ENCODE assay signal across 12 cellular contexts in the genomic region with DNA sequence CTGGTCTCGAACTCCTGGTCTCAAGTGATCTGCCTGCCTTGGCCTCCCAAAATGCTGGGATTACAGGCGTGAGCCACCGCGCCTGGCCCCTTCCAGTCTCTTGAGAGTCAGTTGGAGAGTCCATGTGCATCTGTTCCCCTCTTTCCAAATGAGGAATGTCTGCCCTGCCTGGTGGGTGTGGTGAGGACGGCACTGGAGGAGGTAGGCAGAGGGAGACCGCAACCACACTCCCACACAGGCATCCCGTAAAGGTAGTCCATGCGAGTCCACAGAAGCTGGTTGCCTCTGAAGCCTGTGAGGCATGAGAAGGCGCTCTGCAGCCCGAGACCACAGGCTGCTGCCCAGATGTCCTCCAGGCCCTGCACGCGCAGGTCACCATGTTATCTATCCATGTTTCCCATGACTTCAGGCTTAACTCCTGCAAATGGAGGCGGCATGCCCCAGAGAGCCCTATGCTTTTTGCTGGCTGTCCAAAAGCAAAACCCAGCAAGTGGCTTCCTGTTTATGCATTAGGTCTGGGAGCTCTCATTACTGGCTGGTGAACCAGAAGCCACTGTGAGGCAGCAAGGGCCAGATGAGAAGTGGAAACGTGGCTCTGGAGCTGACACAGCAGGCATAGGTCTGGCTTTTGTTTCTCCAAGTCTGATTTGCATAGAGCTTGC. TPM values are rescaled to one million over a fixed set of nuclear protein-coding genes. Genes with fewer than 3 reads are reported as not detected.
DNase-seq lines count a peak whose midpoint lies in the region; ATAC-seq, FAIRE-seq and TF ChIP-seq lines count a peak whose summit lies in the region.
"Had no signal": no experiment of that assay in that cellular context is flagged by ENCODE, and none has a peak within 500 bp of the region (broad histone marks: within the 10 kb centered on the region; RNA-seq: fewer than 3 reads in every experiment).

No MANE protein-coding gene starts in this region.

- H3K4me2 ChIP-seq in H1 (ENCODE audit: insufficient read depth in 1 of 2, low read depth in 2 of 2, low read length in 2 of 2): peak overlapping the region; percentile 58 to 62

- no peaks in the 10 kb centered on the region; the same call in 1 of the 2 replicates for H3K23me2 ChIP-seq in H1 (ENCODE audit: low read depth, low read length)

- H2BK120ac ChIP-seq in H1 (replicated peaks; ENCODE audit: low read depth, low read length): peak overlapping the region; percentile 34

- H3K9ac ChIP-seq in H1 (replicated peaks in 1 of 4; ENCODE audit: extremely low read depth in 1 of 4, low read depth in 3 of 4, low read length in 3 of 4): peak overlapping the region in 2 of 4 experiments; percentile 20 to 24; a peak in 2 of 7 replicates

- no peaks in the 10 kb centered on the region for H3K27me3 ChIP-seq in MG63
- no peaks in the 10 kb centered on the region for H3K27me3 ChIP-seq in H1 (replicated peaks in 1 of 4; ENCODE audit: control insufficient read depth in 3 of 4, extremely low read depth in 1 of 4, insufficient read depth in 3 of 4, low read length in 3 of 4)
- H3K27me3 ChIP-seq: upper lobe of left lung had no signal

- DNase-seq in GM12865 (ENCODE audit: low read depth): peak; percentile 67
- DNase-seq in MG63: peak; percentile 12
- no peak for DNase-seq in H1 (ENCODE audit: low read depth in 1 of 2, low spot score in 2 of 2)
- DNase-seq in nephron progenitor cell: no peak
- DNase-seq in activated CD4-positive, alpha-beta T cell treated with anti-CD3 and anti-CD28 coated beads for 1 hour: no peak
- no peak for DNase-seq in natural killer cell treated with Interleukin-12 subunit alpha and Interleukin-12 subunit beta and Interleukin-15 and Interleukin-18, amount 100 ng/mL, for 72 hours (ENCODE audit: low spot score)
- no peak for DNase-seq in SHP77 (lab: John Stamatoyannopoulos, UW)
- DNase-seq: activated CD4-positive, alpha-beta memory T cell treated with anti-CD3 and anti-CD28 coated beads, Interleukin-2, amount 10 ng/mL, durations not matched to agents 7 days and 5 days; right cardiac atrium; upper lobe of left lung had no signal

- TF ChIP-seq RAD21 in H1 (IDR thresholded peaks at IDR 0.05 in 1 of 2, conservative IDR thresholded peaks at IDR 0.05 in 1 of 2; ENCODE audit: low read depth in 2 of 2, low read length in 2 of 2): no peak

- H3K27ac ChIP-seq in H1 (ENCODE audit: low read depth, low read length): no peak overlapping the region

- no peak for ATAC-seq in natural killer cell treated with Interleukin-12 subunit alpha and Interleukin-12 subunit beta and Interleukin-15 and Interleukin-18, amount 100 ng/mL, for 72 hours
- no peak for ATAC-seq in HG03354 (IDR thresholded peaks at IDR 0.05; ENCODE audit: poor library complexity, severe bottlenecking, unreplicated experiment)
- ATAC-seq: activated naive CD4-positive, alpha-beta T cell treated with anti-CD3 and anti-CD28 coated beads, Interleukin-2, amount 50 U/mL, for 72 hours; right cardiac atrium had no signal

- no peaks in the 10 kb centered on the region for H3K79me1 ChIP-seq in H1 (ENCODE audit: low read depth, low read length)

- H2AFZ ChIP-seq in H1 (ENCODE audit: low read length): peak overlapping the region; percentile 37

- TF ChIP-seq POLR2A in H1 (IDR thresholded peaks at IDR 0.05; ENCODE audit: control extremely low read depth in 1 of 2, low read depth in 2 of 2, low read length in 2 of 2): no peak

- H2BK12ac ChIP-seq in H1 (ENCODE audit: low read depth, low read length): peak overlapping the region; percentile 100; the same call in 1 of the 2 replicates

- H3K4me1 Mint-ChIP-seq in nephron progenitor cell: peaks cover 65% of the 10 kb centered on the region
- H3K4me1 Mint-ChIP-seq in natural killer cell treated with Interleukin-12 subunit alpha and Interleukin-12 subunit beta and Interleukin-15 and Interleukin-18, amount 100 ng/mL, for 72 hours (ENCODE audit: low read depth in 2 of 2): peaks cover 8 to 13% of the 10 kb centered on the region in 2 donors

- POLR2A ChIA-PET in H1 (lab: Charles Lee; ENCODE audit: partially characterized antibody): interaction anchor here (1.2 to 2.5 kb wide), 2 partner anchors 9 to 18 kb away, joined by 4 to 13 read pairs; no protein-coding TSS in a partner anchor

- H3K36me3 ChIP-seq in MG63 (no peaks in the 10 kb centered on the region), H1 (ENCODE audit: control insufficient read depth in 2 of 4, insufficient read depth in 4 of 4, low read length in 3 of 4) (no peaks in the 10 kb centered on the region)
- H3K36me3 ChIP-seq: upper lobe of left lung had no signal

- peak overlapping the region; percentile 25 for H3K4me3 Mint-ChIP-seq in nephron progenitor cell
- H3K4me3 Mint-ChIP-seq in natural killer cell treated with Interleukin-12 subunit alpha and Interleukin-12 subunit beta and Interleukin-15 and Interleukin-18, amount 100 ng/mL, for 72 hours: no peak overlapping the region
- H3K4me3 Mint-ChIP-seq: activated CD4-positive, alpha-beta memory T cell treated with anti-CD3 and anti-CD28 coated beads, Interleukin-2, amount 10 ng/mL, durations not matched to agents 7 days and 5 days had no signal

- no peak overlapping the region for H3K14ac ChIP-seq in H1 (ENCODE audit: insufficient read length)

- H4K91ac ChIP-seq in H1 (replicated peaks; ENCODE audit: insufficient read length, low read length): peak overlapping the region; percentile 18

- H3K56ac ChIP-seq in H1 (replicated peaks; ENCODE audit: insufficient read length, low read depth, low read length): no peak overlapping the region

- peak overlapping the region; percentile 96; the same call in 1 of the 2 replicates for H2BK5ac ChIP-seq in H1 (ENCODE audit: low read depth, low read length)

- peak overlapping the region; percentile 97 for H2AK5ac ChIP-seq in H1 (ENCODE audit: low read depth, low read length)

- no peaks in the 10 kb centered on the region for H4K20me1 ChIP-seq in H1 (replicated peaks in 1 of 2; ENCODE audit: control insufficient read depth in 1 of 2, insufficient read depth in 2 of 2, low read length in 2 of 2)

- peak overlapping the region; percentile 92 for H3K18ac ChIP-seq in H1 (ENCODE audit: extremely low read depth, low read length)

- WGBS in H1 (ENCODE audit: extremely low coverage in 1 of 2, insufficient coverage in 1 of 2, insufficient read length in 1 of 2, insufficient replicate concordance in 2 of 2, low coverage in 1 of 2, low lambda C conversion rate in 2 of 2, missing lambda C conversion rate in 1 of 2), 2 experiments: 74% methylated on average over 13 of the region's 14 CpGs; no CpG with 5 or more reads in 1 of the 2 experiments

- no peak overlapping the region for H3K23ac ChIP-seq in H1 (ENCODE audit: insufficient read length)

- peak overlapping the region; percentile 53; the same call in 1 of the 2 replicates for H2BK15ac ChIP-seq in H1 (ENCODE audit: low read length)

- peak; percentile 57 for FAIRE-seq in H1 (lab: Jason Lieb, UNC)

- H3K9me3 ChIP-seq in MG63: no peaks in the 10 kb centered on the region
- H3K9me3 ChIP-seq in H1 (ENCODE audit: insufficient read depth in 2 of 2, low read depth in 1 of 2, low read length in 1 of 2): no peaks in the 10 kb centered on the region
- H3K9me3 ChIP-seq: upper lobe of left lung had no signal

- peak overlapping the region; percentile 20 for H4K5ac ChIP-seq in H1 (ENCODE audit: insufficient read length, low read depth, low read length)

- H3K27me3 Mint-ChIP-seq in nephron progenitor cell (ENCODE audit: low read depth, poor library complexity): peaks cover 53% of the 10 kb centered on the region
- H3K27me3 Mint-ChIP-seq in natural killer cell treated with Interleukin-12 subunit alpha and Interleukin-12 subunit beta and Interleukin-15 and Interleukin-18, amount 100 ng/mL, for 72 hours: peaks cover 2 to 11% of the 10 kb centered on the region in 2 donors

- peak overlapping the region; percentile 44 for H3K4ac ChIP-seq in H1 (replicated peaks; ENCODE audit: insufficient read length, low read depth, low read length)

- H3K36me3 Mint-ChIP-seq in nephron progenitor cell (ENCODE audit: low read depth): no peaks in the 10 kb centered on the region
- no peaks in the 10 kb centered on the region for H3K36me3 Mint-ChIP-seq in natural killer cell treated with Interleukin-12 subunit alpha and Interleukin-12 subunit beta and Interleukin-15 and Interleukin-18, amount 100 ng/mL, for 72 hours
- H3K36me3 Mint-ChIP-seq: activated naive CD4-positive, alpha-beta T cell treated with anti-CD3 and anti-CD28 coated beads, Interleukin-2, amount 50 U/mL, for 72 hours had no signal

- no peaks in the 10 kb centered on the region for H3K9me3 Mint-ChIP-seq in nephron progenitor cell
- no peaks in the 10 kb centered on the region for H3K9me3 Mint-ChIP-seq in natural killer cell treated with Interleukin-12 subunit alpha and Interleukin-12 subunit beta and Interleukin-15 and Interleukin-18, amount 100 ng/mL, for 72 hours
- H3K9me3 Mint-ChIP-seq: activated CD4-positive, alpha-beta memory T cell treated with anti-CD3 and anti-CD28 coated beads, Interleukin-2, amount 10 ng/mL, durations not matched to agents 7 days and 5 days; activated naive CD4-positive, alpha-beta T cell treated with anti-CD3 and anti-CD28 coated beads, Interleukin-2, amount 50 U/mL, for 72 hours had no signal

- CTCF ChIA-PET in H1 (lab: Charles Lee; ENCODE audit: partially characterized antibody): interaction anchor here (0.7 to 1.7 kb wide), 6 partner anchors 8 to 112 kb away, joined by 3 to 4 read pairs (median 3); no protein-coding TSS in a partner anchor

- TF ChIP-seq EP300 in H1 (IDR thresholded peaks at IDR 0.05; ENCODE audit: borderline replicate concordance in 1 of 2, low read depth in 2 of 2, low read length in 2 of 2): no peak

- H4K8ac ChIP-seq in H1 (ENCODE audit: extremely low read depth, insufficient read depth, low read length): no peak overlapping the region; the same call in 1 of the 2 replicates

- peak overlapping the region; percentile 99 for H2BK20ac ChIP-seq in H1 (ENCODE audit: low read length)

- no peaks in the 10 kb centered on the region for H3K79me2 ChIP-seq in H1 (ENCODE audit: control insufficient read depth in 1 of 2, insufficient read depth in 2 of 2, low read length in 2 of 2)

- TF ChIP-seq CTCF in GM12865 (IDR thresholded peaks at IDR 0.05; ENCODE audit: insufficient read depth, low read depth, low read length, missing control alignments): no peak
- TF ChIP-seq CTCF in H1 (IDR thresholded peaks at IDR 0.05; ENCODE audit: control extremely low read depth in 1 of 3, insufficient read depth in 1 of 3, low read depth in 1 of 3, low read length in 3 of 3): no peak
- no peak for TF ChIP-seq CTCF in nephron progenitor cell (IDR thresholded peaks at IDR 0.05)

- peak overlapping the region; percentile 89 for H3K27ac Mint-ChIP-seq in nephron progenitor cell
- H3K27ac Mint-ChIP-seq in natural killer cell treated with Interleukin-12 subunit alpha and Interleukin-12 subunit beta and Interleukin-15 and Interleukin-18, amount 100 ng/mL, for 72 hours: no peak overlapping the region
- H3K27ac Mint-ChIP-seq: activated CD4-positive, alpha-beta memory T cell treated with anti-CD3 and anti-CD28 coated beads, Interleukin-2, amount 10 ng/mL, durations not matched to agents 7 days and 5 days; activated naive CD4-positive, alpha-beta T cell treated with anti-CD3 and anti-CD28 coated beads, Interleukin-2, amount 50 U/mL, for 72 hours had no signal

- no peak overlapping the region for H3K4me3 ChIP-seq in GM12865 (ENCODE audit: low read depth, low read length)
- H3K4me3 ChIP-seq in MG63: no peak overlapping the region
- H3K4me3 ChIP-seq in H1 (ENCODE audit: extremely low read depth in 1 of 4, insufficient read depth in 2 of 4, low read depth in 3 of 4, low read length in 4 of 4): peak overlapping the region in 1 of 4 experiments; percentile 27; a peak in 2 of 8 replicates
- H3K4me3 ChIP-seq: upper lobe of left lung had no signal

- H3K4me1 ChIP-seq in H1 (replicated peaks in 1 of 4; ENCODE audit: control insufficient read depth in 3 of 4, insufficient read depth in 4 of 4, low read length in 3 of 4): peaks cover 11 to 33% (median 21%) of the 10 kb centered on the region in 4 experiments

RNA-seq across cellular contexts. Expression of gene GRIK4, which starts 43.4 kb away (rescaled TPM):
- not detected in 2 replicates for total RNA-seq in MG63 (2014; rRNA removed; shearing (Covaris generic); ENCODE audit: low replicate concordance)
- 2.4 and 2.9 TPM in 2 replicates for total RNA-seq in H1 (2021; fragmentation: NEBNext Ultra II Directional; extraction: Animal tissue kit (Norgen Biotek cat#: 25700))
- polyA plus RNA-seq in H1 (2011; rRNA removed): 1.2 and 2.2 TPM in 2 replicates
- polyA plus RNA-seq in H1 (2011; cell fraction: cytosol; rRNA removed): 1.1 TPM
- polyA plus RNA-seq in H1 (2011; cell fraction: nucleus; rRNA removed): 3.3 TPM
- polyA plus RNA-seq in H1 (2012, experiment 1 of 2): 1.5 to 1.8 TPM (median 1.6 TPM) in 4 replicates
- 0.89 TPM for polyA plus RNA-seq in H1 (2012, experiment 2 of 2)
- 2.0 TPM for polyA plus RNA-seq in H1 (2013, experiment 1 of 2)
- polyA plus RNA-seq in H1 (2013, experiment 2 of 2): 2.2 TPM
- polyA minus RNA-seq in H1 (2011; rRNA and poly(A)+ RNA removed): 2.3 and 4.4 TPM in 2 replicates
- polyA minus RNA-seq in H1 (2011; cell fraction: cytosol; rRNA and poly(A)+ RNA removed): 2.8 TPM
- 4.5 TPM for polyA minus RNA-seq in H1 (2011; cell fraction: nucleus; rRNA and poly(A)+ RNA removed)
- total RNA-seq in natural killer cell treated with Interleukin-12 subunit alpha and Interleukin-12 subunit beta and Interleukin-15 and Interleukin-18, amount 100 ng/mL, for 72 hours: 1 to 10 TPM; 1.4 to 1.8 TPM
- total RNA-seq: activated CD4-positive, alpha-beta memory T cell treated with anti-CD3 and anti-CD28 coated beads, Interleukin-2, amount 10 ng/mL, durations not matched to agents 7 days and 5 days; activated naive CD4-positive, alpha-beta T cell treated with anti-CD3 and anti-CD28 coated beads, Interleukin-2, amount 50 U/mL, for 72 hours had no signal

Comparison
In these comparisons a context has a peak if more than half of its experiments do, and no peak if none do; other contexts are left out.
1. DNase-seq: peak in GM12865 (single experiment) and MG63 (single experiment); none in H1 (0 of 2), nephron progenitor cell (single experiment), activated CD4-positive, alpha-beta T cell treated with anti-CD3 and anti-CD28 coated beads for 1 hour (single experiment), natural killer cell treated with Interleukin-12 subunit alpha and Interleukin-12 subunit beta and Interleukin-15 and Interleukin-18, amount 100 ng/mL, for 72 hours (single experiment) and SHP77 (0 of 2).